ENCODE assay signal across 8 cellular contexts in the genomic region with DNA sequence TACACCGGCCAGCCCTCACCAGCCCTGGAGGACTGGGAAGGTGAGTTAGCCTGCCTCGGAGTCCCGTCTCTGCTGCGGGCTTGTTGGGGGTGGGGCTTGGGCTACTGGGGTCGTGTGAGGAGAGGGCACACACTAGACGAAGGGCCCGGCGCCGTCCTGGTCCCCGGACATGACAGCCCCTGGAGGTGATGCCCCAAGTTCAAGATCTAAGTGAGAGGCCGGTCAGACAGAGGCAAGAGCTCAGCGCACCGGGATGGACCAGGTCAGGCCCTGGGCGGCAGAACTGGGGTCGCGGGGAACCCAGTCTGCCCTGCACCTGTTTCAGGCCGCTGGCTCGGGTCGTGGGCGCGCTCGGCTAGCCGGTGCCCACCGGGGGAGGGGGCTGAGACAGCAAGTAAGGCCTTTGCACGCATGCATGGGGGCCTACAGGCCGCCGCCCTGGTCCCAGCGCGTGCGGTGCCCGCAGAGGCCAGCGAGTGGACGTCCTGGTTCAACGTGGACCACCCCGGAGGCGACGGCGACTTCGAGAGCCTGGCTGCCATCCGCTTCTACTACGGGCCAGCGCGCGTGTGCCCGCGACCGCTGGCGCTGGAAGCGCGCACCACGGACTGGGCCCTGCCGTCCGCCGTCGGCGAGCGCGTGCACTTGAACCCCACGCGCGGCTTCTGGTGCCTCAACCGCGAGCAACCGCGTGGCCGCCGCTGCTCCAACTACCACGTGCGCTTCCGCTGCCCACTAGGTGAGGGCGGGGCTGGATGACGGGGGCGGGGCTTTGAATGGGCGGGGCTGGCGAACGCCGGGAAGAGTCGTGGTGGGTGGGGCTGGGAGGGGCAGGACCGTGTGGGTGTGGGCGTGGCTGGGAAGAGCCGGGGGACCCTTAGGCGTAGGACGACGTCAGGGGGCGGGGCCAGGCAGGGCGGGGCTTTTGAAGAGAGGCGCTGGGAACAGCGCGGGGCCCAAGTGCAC. TPM values are rescaled to one million over a fixed set of nuclear protein-coding genes. Genes with fewer than 3 reads are reported as not detected.
A peak's percentile ranks its signal among the peaks of the same experiment; 100 is the strongest.
DNase-seq lines count a peak whose midpoint lies in the region; ATAC-seq, FAIRE-seq and TF ChIP-seq lines count a peak whose summit lies in the region.

No MANE protein-coding gene starts in this region.

- H3K36me3 ChIP-seq in HUES64 (ENCODE audit: insufficient read depth, low read length) (no peaks in the 10 kb centered on the region), pancreas (no peaks in the 10 kb centered on the region), vagina (no peaks in the 10 kb centered on the region)

- H3K4me3 ChIP-seq in HUES64 (ENCODE audit: low read length) = peak overlapping the region; percentile 50
- peak overlapping the region in 1 of 4 donors; percentile 32 for H3K4me3 ChIP-seq in pancreas
- H3K4me3 ChIP-seq in vagina = peak overlapping the region; percentile 16 to 21

- no peak overlapping the region for H3K27ac ChIP-seq in HUES64 (ENCODE audit: low read depth, low read length)
- no peak overlapping the region for H3K27ac ChIP-seq in epithelial cell of prostate
- H3K27ac ChIP-seq in pancreas = no peak overlapping the region
- no peak overlapping the region for H3K27ac ChIP-seq in vagina

- no peak for TF ChIP-seq POLR2A in vagina (IDR thresholded peaks at IDR 0.05)

- intact Hi-C loops in pancreas (cut with DNase I) (loop anchor here (10.0 kb wide), 3 partner anchors 95 to 415 kb away; no protein-coding TSS in a partner anchor), vagina (cut with DNase I) (loop anchor here (2.0 to 10.0 kb wide), 3 partner anchors 77 to 735 kb away; no protein-coding TSS in a partner anchor)

- 79% methylated on average over 89 of the region's 89 CpGs for WGBS in HUES64
- WGBS in pancreas, 2 donors = 18 to 20% methylated on average over 85 to 89 of the region's 89 CpGs

- H3K4me1 ChIP-seq in HUES64 (ENCODE audit: insufficient read depth, low read length) (no peaks in the 10 kb centered on the region; the same call in 1 of the 2 replicates), pancreas (peaks cover 0 to 15% (median 0%) of the 10 kb centered on the region in 3 donors), vagina (peaks cover 37% of the 10 kb centered on the region)

- peak in 3 of 4 donors; percentile 10 to 66 (median 31) for ATAC-seq in pancreas
- ATAC-seq in HG03045 (IDR thresholded peaks at IDR 0.05; ENCODE audit: unreplicated experiment) = no peak

- H3K9ac ChIP-seq in HUES64 (ENCODE audit: low read depth, low read length) = no peak overlapping the region

- no peak for FAIRE-seq in pancreas (lab: Jason Lieb, UNC)

- H3K27me3 ChIP-seq in HUES64 (ENCODE audit: insufficient read depth, low read length) = peaks cover 34% of the 10 kb centered on the region
- peaks cover 0 to 14% (median 0%) of the 10 kb centered on the region in 4 donors for H3K27me3 ChIP-seq in pancreas
- no peaks in the 10 kb centered on the region for H3K27me3 ChIP-seq in vagina

- peak; percentile 45 to 47 for DNase-seq in activated CD8-positive, alpha-beta memory T cell treated with anti-CD3 and anti-CD28 coated beads for 4 hours (ENCODE audit: low read depth in 2 of 2)
- DNase-seq in epithelial cell of prostate (ENCODE audit: low read depth, low spot score) (peak; percentile 5), pancreas (peak in 5 of 6 donors; percentile 33 to 77 (median 67)), vagina (ENCODE audit: extremely low spot score in 2 of 2) (no peak), Kasumi-1 (lab: John Stamatoyannopoulos, UW) (no peak), COR-L47 (lab: John Stamatoyannopoulos, UW) (no peak)

- H3K9me3 ChIP-seq in HUES64 (ENCODE audit: insufficient read depth, low read depth, low read length) (no peaks in the 10 kb centered on the region), pancreas (no peaks in the 10 kb centered on the region), vagina (no peaks in the 10 kb centered on the region)

- TF ChIP-seq CTCF in pancreas (IDR thresholded peaks at IDR 0.05) (no peak), vagina (IDR thresholded peaks at IDR 0.05) (no peak)

RNA-seq across cellular contexts. Expression of a gene that starts 2.0 kb away (rescaled TPM):
- polyA plus RNA-seq in HUES64 (2013, experiment 1 of 2) = 1.2 TPM
- 2.2 TPM for polyA plus RNA-seq in HUES64 (2013, experiment 2 of 2)
- total RNA-seq in pancreas (1 to 10 TPM in 1 of 6 donors, under 1 TPM in 1, not detected in 4; 0.12 to 1.4 TPM), vagina (0.98 TPM)
- polyA plus RNA-seq in pancreas = not detected

RNA-seq across cellular contexts. Expression of a gene that starts 11.3 kb away (rescaled TPM):
- 3.3 TPM for polyA plus RNA-seq in HUES64 (2013, experiment 1 of 2)
- polyA plus RNA-seq in HUES64 (2013, experiment 2 of 2) = 2.7 TPM
- total RNA-seq in pancreas (1 to 10 TPM in 5 of 6 donors, under 1 TPM in 1; 0.76 to 3.7 (median 1.9) TPM), vagina (2.5 TPM)
- 10 to 100 TPM; 28.4 to 38.8 TPM for polyA plus RNA-seq in pancreas

RNA-seq across cellular contexts. Expression of a gene that starts 24.0 kb away (rescaled TPM):
- 184 TPM for polyA plus RNA-seq in HUES64 (2013, experiment 1 of 2)
- polyA plus RNA-seq in HUES64 (2013, experiment 2 of 2) = 194 TPM
- 100 to 1,000 TPM in 4 of 6 donors, 10 to 100 TPM in 2; 87.9 to 154 (median 127) TPM for total RNA-seq in pancreas
- 100 to 1,000 TPM; 147 to 178 TPM for polyA plus RNA-seq in pancreas
- total RNA-seq in vagina = 47.9 TPM

RNA-seq across cellular contexts. Expression of a gene that starts 24.7 kb away (rescaled TPM):
- 1.4 TPM for polyA plus RNA-seq in HUES64 (2013, experiment 1 of 2)
- 1.9 TPM for polyA plus RNA-seq in HUES64 (2013, experiment 2 of 2)
- 1 to 10 TPM in 4 of 6 donors, under 1 TPM in 2; 0.69 to 2.3 (median 1.3) TPM for total RNA-seq in pancreas
- 1 to 10 TPM; 1.5 to 2.5 TPM for polyA plus RNA-seq in pancreas
- total RNA-seq in vagina = 0.98 TPM

Comparison
In these comparisons a context has a peak if more than half of its experiments do, and no peak if none do; other contexts are left out.
1. DNase-seq: peak in activated CD8-positive, alpha-beta memory T cell treated with anti-CD3 and anti-CD28 coated beads for 4 hours (2 of 2), epithelial cell of prostate (single experiment) and pancreas (5 of 6); none in vagina (0 of 2), Kasumi-1 (0 of 2) and COR-L47 (single experiment).